In the genomic region with DNA sequence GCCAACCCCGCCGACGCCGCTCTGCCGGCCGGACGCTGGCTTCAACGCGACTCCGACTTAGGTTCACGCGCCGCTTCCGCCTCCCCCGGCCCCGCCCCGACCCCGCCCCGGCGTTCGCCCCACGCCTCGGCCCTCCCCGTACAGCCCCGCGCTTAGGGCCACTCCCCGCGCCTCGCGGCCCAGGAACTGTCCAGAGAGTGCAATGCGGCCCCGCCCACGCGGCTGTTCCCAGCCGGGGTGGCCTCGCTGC, we compare ENCODE assay signal across 8 cellular contexts. TPM values are rescaled to one million over a fixed set of nuclear protein-coding genes. Genes with fewer than 3 reads are reported as not detected.
DNase-seq lines count a peak whose midpoint lies in the region; ATAC-seq and TF ChIP-seq lines count a peak whose summit lies in the region.

A gene with protein sequence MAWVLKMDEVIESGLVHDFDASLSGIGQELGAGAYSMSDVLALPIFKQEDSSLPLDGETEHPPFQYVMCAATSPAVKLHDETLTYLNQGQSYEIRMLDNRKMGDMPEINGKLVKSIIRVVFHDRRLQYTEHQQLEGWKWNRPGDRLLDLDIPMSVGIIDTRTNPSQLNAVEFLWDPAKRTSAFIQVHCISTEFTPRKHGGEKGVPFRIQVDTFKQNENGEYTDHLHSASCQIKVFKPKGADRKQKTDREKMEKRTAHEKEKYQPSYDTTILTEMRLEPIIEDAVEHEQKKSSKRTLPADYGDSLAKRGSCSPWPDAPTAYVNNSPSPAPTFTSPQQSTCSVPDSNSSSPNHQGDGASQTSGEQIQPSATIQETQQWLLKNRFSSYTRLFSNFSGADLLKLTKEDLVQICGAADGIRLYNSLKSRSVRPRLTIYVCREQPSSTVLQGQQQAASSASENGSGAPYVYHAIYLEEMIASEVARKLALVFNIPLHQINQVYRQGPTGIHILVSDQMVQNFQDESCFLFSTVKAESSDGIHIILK (minus strand): TSS at position 78 of the 250 bp plus-strand sequence. CDS start 557 bp downstream, outside the sequence.

- H3K36me3 ChIP-seq in heart left ventricle, result no peaks in the 10 kb centered on the region

- H3K4me3 Mint-ChIP-seq in activated T-helper 1 cell treated with anti-CD3 and anti-CD28 coated beads, Interleukin-12 subunit alpha, Interleukin-12 subunit beta, Interleukin-2, Interleukin-4 antibody, amounts not matched to agents 30 ng/mL and 10 ng/mL and 1 ng/mL, durations not matched to agents 14 hours and 24 hours and 36 hours, result peak within 1 kb of the TSS; percentile 100

- H3K4me1 Mint-ChIP-seq in activated T-helper 1 cell treated with anti-CD3 and anti-CD28 coated beads, Interleukin-12 subunit alpha, Interleukin-12 subunit beta, Interleukin-2, Interleukin-4 antibody, amounts not matched to agents 30 ng/mL and 10 ng/mL and 1 ng/mL, durations not matched to agents 14 hours and 24 hours and 36 hours (ENCODE audit: low read depth), result peaks cover 57% of the 10 kb centered on the region

- peak within 1 kb of the TSS; percentile 100 for H3K27ac Mint-ChIP-seq in activated T-helper 1 cell treated with anti-CD3 and anti-CD28 coated beads, Interleukin-12 subunit alpha, Interleukin-12 subunit beta, Interleukin-2, Interleukin-4 antibody, amounts not matched to agents 30 ng/mL and 10 ng/mL and 1 ng/mL, durations not matched to agents 14 hours and 24 hours and 36 hours

- H3K36me3 Mint-ChIP-seq in activated T-helper 1 cell treated with anti-CD3 and anti-CD28 coated beads, Interleukin-12 subunit alpha, Interleukin-12 subunit beta, Interleukin-2, Interleukin-4 antibody, amounts not matched to agents 30 ng/mL and 10 ng/mL and 1 ng/mL, durations not matched to agents 14 hours and 24 hours and 36 hours (ENCODE audit: low read depth), result peaks cover 13% of the 10 kb centered on the region

- no peaks in the 10 kb centered on the region for H3K9me3 ChIP-seq in heart left ventricle

- no peaks in the 10 kb centered on the region for H3K9me3 Mint-ChIP-seq in activated T-helper 1 cell treated with anti-CD3 and anti-CD28 coated beads, Interleukin-12 subunit alpha, Interleukin-12 subunit beta, Interleukin-2, Interleukin-4 antibody, amounts not matched to agents 30 ng/mL and 10 ng/mL and 1 ng/mL, durations not matched to agents 14 hours and 24 hours and 36 hours

- ATAC-seq in heart left ventricle (peak in 2 of 4 donors; percentile 95 to 97), GM19035 (IDR thresholded peaks at IDR 0.05; ENCODE audit: unreplicated experiment) (no peak)

- H3K27me3 Mint-ChIP-seq in activated T-helper 1 cell treated with anti-CD3 and anti-CD28 coated beads, Interleukin-12 subunit alpha, Interleukin-12 subunit beta, Interleukin-2, Interleukin-4 antibody, amounts not matched to agents 30 ng/mL and 10 ng/mL and 1 ng/mL, durations not matched to agents 14 hours and 24 hours and 36 hours (ENCODE audit: insufficient read depth), result no peaks in the 10 kb centered on the region

- intact Hi-C loops in activated T-helper 1 cell treated with anti-CD3 and anti-CD28 coated beads, Interleukin-12 subunit alpha, Interleukin-12 subunit beta, Interleukin-2, Interleukin-4 antibody, amounts not matched to agents 30 ng/mL and 10 ng/mL and 1 ng/mL, durations not matched to agents 14 hours and 24 hours and 36 hours (cut with micrococcal nuclease), result loop anchor here (1.0 to 5.0 kb wide), 12 partner anchors 8 to 1907 kb away; a partner anchor contains a TSS
- intact Hi-C loops in heart left ventricle (cut with DNase I), result loop anchor here in 2 of 10 donors (2.0 to 10.0 kb wide), 3 partner anchors 99 to 355 kb away; a partner anchor contains a TSS

- TF ChIP-seq POLR2A in heart left ventricle (IDR thresholded peaks at IDR 0.05), result peak in 1 of 2 donors; percentile 72

- 0 to 2% (median 1%) methylated on average over 9 to 36 of the region's 36 CpGs for WGBS in heart left ventricle, 4 donors

- DNase-seq in stimulated activated CD4-positive, alpha-beta T cell treated with anti-CD3 and anti-CD28 coated beads, Interleukin-2, amount 100 ng/mL, for 48 hours, result peak; percentile 97
- no peak for DNase-seq in stimulated activated CD4-positive, alpha-beta T cell treated with anti-CD3 and anti-CD28 coated beads, Interleukin-12 subunit alpha, Interleukin-12 subunit beta, amount 100 ng/mL, for 4 hours
- no peak for DNase-seq in activated T-helper 1 cell treated with anti-CD3 and anti-CD28 coated beads, Interleukin-12 subunit alpha, Interleukin-12 subunit beta, Interleukin-2, Interleukin-4 antibody, amounts not matched to agents 30 ng/mL and 10 ng/mL and 1 ng/mL, durations not matched to agents 14 hours and 24 hours and 36 hours (ENCODE audit: low spot score)
- DNase-seq in heart left ventricle, result peak in 3 of 5 donors; percentile 100
- DNase-seq in renal cortical epithelial cell (ENCODE audit: low read depth), result no peak
- DNase-seq in DMS53 (lab: John Stamatoyannopoulos, UW), result no peak
- no peak for DNase-seq in NCI-H146 (lab: John Stamatoyannopoulos, UW)

- H3K4me1 ChIP-seq in heart left ventricle, result peaks cover 5 to 48% (median 39%) of the 10 kb centered on the region in 12 donors

- H3K4me3 ChIP-seq in heart left ventricle, result peak within 1 kb of the TSS; percentile 47 to 97 (median 78)

- H3K27ac ChIP-seq in heart left ventricle, result peak within 1 kb of the TSS; percentile 93 to 100 (median 97)

- no peaks in the 10 kb centered on the region for H3K27me3 ChIP-seq in heart left ventricle

- TF ChIP-seq CTCF in heart left ventricle (IDR thresholded peaks at IDR 0.05), result no peak

RNA-seq across cellular contexts. Expression of the gene that starts here (rescaled TPM):
- 69.4 and 71.6 TPM in 2 replicates for total RNA-seq in activated T-helper 1 cell treated with anti-CD3 and anti-CD28 coated beads, Interleukin-12 subunit alpha, Interleukin-12 subunit beta, Interleukin-2, Interleukin-4 antibody, amounts not matched to agents 30 ng/mL and 10 ng/mL and 1 ng/mL, durations not matched to agents 14 hours and 24 hours and 36 hours
- total RNA-seq in heart left ventricle, result 10 to 100 TPM; 33.0 to 53.5 (median 46.6) TPM
- 10 to 100 TPM; 11.8 to 41.3 TPM for polyA plus RNA-seq in heart left ventricle
- total RNA-seq in renal cortical epithelial cell, result 32.8 and 77.3 TPM in 2 replicates

Comparison
In these comparisons a context has a peak if more than half of its experiments do, and no peak if none do; other contexts are left out.
1. DNase-seq: peak in stimulated activated CD4-positive, alpha-beta T cell treated with anti-CD3 and anti-CD28 coated beads, Interleukin-2, amount 100 ng/mL, for 48 hours (2 of 2) and heart left ventricle (3 of 5); none in stimulated activated CD4-positive, alpha-beta T cell treated with anti-CD3 and anti-CD28 coated beads, Interleukin-12 subunit alpha, Interleukin-12 subunit beta, amount 100 ng/mL, for 4 hours (single experiment), activated T-helper 1 cell treated with anti-CD3 and anti-CD28 coated beads, Interleukin-12 subunit alpha, Interleukin-12 subunit beta, Interleukin-2, Interleukin-4 antibody, amounts not matched to agents 30 ng/mL and 10 ng/mL and 1 ng/mL, durations not matched to agents 14 hours and 24 hours and 36 hours (single experiment), renal cortical epithelial cell (single experiment), DMS53 (single experiment) and NCI-H146 (single experiment).